8 cellular contexts compared by ENCODE assay signal in genomic region chr10:19815478-19816419, GRCh38. TPM values are rescaled to one million over a fixed set of nuclear protein-coding genes. Genes with fewer than 3 reads are reported as not detected.
DNase-seq lines count a peak whose midpoint lies in the region; ATAC-seq and TF ChIP-seq lines count a peak whose summit lies in the region.

No MANE protein-coding gene starts in this region.

- H3K9me3 ChIP-seq in sigmoid colon: no peaks in the 10 kb centered on the region

- TF ChIP-seq EP300 in sigmoid colon (IDR thresholded peaks at IDR 0.05): no peak

- in situ Hi-C loops in T47D (cut with HindIII; ENCODE audit: low pct_unique_long_range_greater_than_20kb, low sequenced_read_pairs): no loop called here

- H3K4me3 ChIP-seq in sigmoid colon: peak overlapping the region; percentile 49 to 87 (median 84)

- ATAC-seq in HG03039 (IDR thresholded peaks at IDR 0.05; ENCODE audit: unreplicated experiment): no peak

- peak in 1 of 2 donors; percentile 34 for TF ChIP-seq POLR2A in sigmoid colon (IDR thresholded peaks at IDR 0.05)

- 1 to 2% methylated on average over 79 of the region's 79 CpGs for WGBS in sigmoid colon, 2 donors

- no peaks in the 10 kb centered on the region for H3K36me3 ChIP-seq in sigmoid colon

- intact Hi-C loops in sigmoid colon (cut with DNase I): loop anchor here (5.0 to 10.0 kb wide), 2 partner anchors 107 to 1039 kb away; no protein-coding TSS in a partner anchor

- no peak for TF ChIP-seq CTCF in sigmoid colon (IDR thresholded peaks at IDR 0.05)

- H3K4me1 ChIP-seq in sigmoid colon: peaks cover 0 to 29% (median 18%) of the 10 kb centered on the region in 4 donors

- H3K27ac ChIP-seq in sigmoid colon: peak overlapping the region; percentile 85 to 89 (median 88)

- DNase-seq in GM19238 (ENCODE audit: insufficient read length, low spot score) (peak; percentile 7), NCI-H146 treated with DMSO at 0.1 percent for 48 hours (lab: John Stamatoyannopoulos, UW; ENCODE audit: unreplicated experiment) (peak; percentile 40), T47D (ENCODE audit: low read depth in 1 of 2, low spot score in 1 of 2) (peak; percentile 8 to 53), iPS-NIHi11 (ENCODE audit: low spot score) (peak; percentile 72), sigmoid colon (peak; percentile 91)
- DNase-seq in activated naive CD4-positive, alpha-beta T cell treated with Interleukin-2 at 50 U/mL for 16 hours: no peak
- no peak for DNase-seq in stimulated activated CD4-positive, alpha-beta T cell treated with anti-CD3 and anti-CD28 coated beads, Interleukin-4, amount 100 ng/mL, for 4 hours

- peaks cover 0 to 35% (median 0%) of the 10 kb centered on the region in 3 donors for H3K27me3 ChIP-seq in sigmoid colon

RNA-seq across cellular contexts. Expression of gene PLXDC2, which starts 0.5 kb away (rescaled TPM):
- 10 to 100 TPM; 18.2 to 44.6 (median 36.4) TPM for total RNA-seq in sigmoid colon
- 1 to 10 TPM; 1.8 to 5.1 (median 5.0) TPM for polyA plus RNA-seq in sigmoid colon

Comparison
In these comparisons a context has a peak if more than half of its experiments do, and no peak if none do; other contexts are left out.
1. DNase-seq: peak in GM19238 (single experiment), NCI-H146 treated with DMSO at 0.1 percent for 48 hours (single experiment), T47D (2 of 2), iPS-NIHi11 (single experiment) and sigmoid colon (single experiment); none in activated naive CD4-positive, alpha-beta T cell treated with Interleukin-2 at 50 U/mL for 16 hours (single experiment) and stimulated activated CD4-positive, alpha-beta T cell treated with anti-CD3 and anti-CD28 coated beads, Interleukin-4, amount 100 ng/mL, for 4 hours (0 of 2).